Comparison of ENCODE assay signal across 25 cellular contexts in genomic region chr4:177480796-177481195, GRCh38. TPM values are rescaled to one million over a fixed set of nuclear protein-coding genes. Genes with fewer than 3 reads are reported as not detected.
DNase-seq lines count a peak whose midpoint lies in the region; ATAC-seq and TF ChIP-seq lines count a peak whose summit lies in the region.
"Had no signal": no experiment of that assay in that cellular context is flagged by ENCODE, and none has a peak within 500 bp of the region (broad histone marks: within the 10 kb centered on the region; RNA-seq: fewer than 3 reads in every experiment).

No MANE protein-coding gene starts in this region.

- H4K5ac ChIP-seq in IMR-90 (ENCODE audit: low read depth, low read length), result peak overlapping the region; percentile 31; the same call in 1 of the 2 replicates

- no peak overlapping the region; the same call in 1 of the 2 replicates for H3K56ac ChIP-seq in IMR-90 (ENCODE audit: extremely low read depth, insufficient read depth, low read length)

- no TSS peak for BruUV-seq in IMR-90 (replicated peaks; lab: Mats Ljungman, UMichigan)

- no peaks in the 10 kb centered on the region for H3K27me3 Mint-ChIP-seq in stimulated activated naive B cell treated with anti-CD40 and anti-IgM and Interleukin-4, amounts not matched to agents 10 μg/mL and 1 μg/mL and 100 μg/mL, for 72 hours
- H3K27me3 Mint-ChIP-seq: T-helper 17 cell had no signal

- H3K79me1 ChIP-seq in IMR-90 (ENCODE audit: low read depth in 1 of 2, low read length in 2 of 2), result peaks cover 0 to 3% of the 10 kb centered on the region in 2 experiments; a peak in 1 of 4 replicates

- peak; percentile 22 for DNase-seq in AG10803 (ENCODE audit: low read depth)
- DNase-seq in IMR-90, result peak; percentile 93
- DNase-seq in astrocyte of the hippocampus (ENCODE audit: low read depth, low spot score), result peak; percentile 53
- peak; percentile 15 for DNase-seq in glomerular visceral epithelial cell (ENCODE audit: extremely low spot score)
- no peak for DNase-seq in iPS-NIHi7 (ENCODE audit: extremely low spot score)
- no peak for DNase-seq in NCI-H1105 treated with DMSO at 0.1 percent for 48 hours (lab: John Stamatoyannopoulos, UW)
- no peak for DNase-seq in stimulated activated naive B cell treated with anti-CD40 and anti-IgM and Interleukin-4, amounts not matched to agents 10 μg/mL and 1 μg/mL and 100 μg/mL, for 72 hours
- DNase-seq in COLO829 (ENCODE audit: low spot score), result no peak
- DNase-seq: activated CD4-positive, alpha-beta T cell treated with anti-CD3 and anti-CD28 coated beads, Interleukin-2, amount 50 U/mL, for 48 hours; activated naive CD4-positive, alpha-beta T cell; anterior cingulate cortex; effector CD4-positive, alpha-beta T cell; H7; hippocampal formation; islet precursor cell; lower lobe of right lung; NCI-H187 treated with DMSO at 0.1 percent for 48 hours; nucleus accumbens; PC-9; retina; SJCRH30; spleen; T-helper 17 cell had no signal

- no peak overlapping the region for H3K23ac ChIP-seq in IMR-90 (ENCODE audit: low read depth, low read length)

- peak; percentile 43; the same call in 1 of the 2 replicates for ATAC-seq in IMR-90 (ENCODE audit: low read depth)
- no peak for ATAC-seq in stimulated activated naive B cell treated with anti-CD40 and anti-IgM and Interleukin-4, amounts not matched to agents 10 μg/mL and 1 μg/mL and 100 μg/mL, for 72 hours (replicated peaks)
- ATAC-seq: GM12878, lower lobe of right lung, T-helper 17 cell had no signal

- no peak overlapping the region for H2AK9ac ChIP-seq in IMR-90 (replicated peaks; ENCODE audit: low read depth, low read length, poor library complexity)

- peak overlapping the region; percentile 28 for H2AFZ ChIP-seq in IMR-90 (replicated peaks; ENCODE audit: low read length, poor library complexity)
- H2AFZ ChIP-seq: PC-9 had no signal

- H3K4me2 ChIP-seq in IMR-90 (ENCODE audit: low read depth, low read length), result no peak overlapping the region
- H3K4me2 ChIP-seq: KMS-11, PC-9 had no signal

- intact Hi-C loops in IMR-90 (cut with micrococcal nuclease), result loop anchor here (5.0 kb wide), 1 partner anchor 363 kb away; no protein-coding TSS in a partner anchor

- no peaks in the 10 kb centered on the region for H3K9me3 Mint-ChIP-seq in stimulated activated naive B cell treated with anti-CD40 and anti-IgM and Interleukin-4, amounts not matched to agents 10 μg/mL and 1 μg/mL and 100 μg/mL, for 72 hours

- no peaks in the 10 kb centered on the region for H3K36me3 ChIP-seq in IMR-90 (ENCODE audit: control insufficient read depth, insufficient read depth, low read length)
- H3K36me3 ChIP-seq: lower lobe of right lung, SJCRH30, spleen had no signal

- peak overlapping the region; percentile 31; the same call in 1 of the 2 replicates for H3K4ac ChIP-seq in IMR-90 (ENCODE audit: low read depth, low read length)

- 0 out of 2 replicates have a peak, but pooled peaks have one; percentile 7 for TF ChIP-seq RAD21 in IMR-90 (IDR thresholded peaks at IDR 0.05; ENCODE audit: low read length)

- no peak overlapping the region; the same call in 2 of the 3 replicates for H2BK15ac ChIP-seq in IMR-90 (ENCODE audit: low read depth, low read length)

- no peak overlapping the region for H3K9ac ChIP-seq in IMR-90 (ENCODE audit: low read depth, low read length)
- H3K9ac ChIP-seq: KMS-11 had no signal

- TF ChIP-seq CTCF in AG10803 (conservative IDR thresholded peaks at IDR 0.05; ENCODE audit: low read length), result no peak
- no peak for TF ChIP-seq CTCF in IMR-90 (conservative IDR thresholded peaks at IDR 0.05; ENCODE audit: low read depth, low read length)

- no peaks in the 10 kb centered on the region for H3K27me3 ChIP-seq in IMR-90 (ENCODE audit: control insufficient read depth, insufficient read depth, low read length)
- H3K27me3 ChIP-seq: SJCRH30, spleen had no signal

- no peak overlapping the region for H4K91ac ChIP-seq in IMR-90 (ENCODE audit: insufficient read depth, low read depth, low read length)

- H3K9me1 ChIP-seq in IMR-90 (ENCODE audit: insufficient read depth, low read length), result peaks cover 4% of the 10 kb centered on the region; the same call in 1 of the 2 replicates

- H3K36me3 Mint-ChIP-seq in stimulated activated naive B cell treated with anti-CD40 and anti-IgM and Interleukin-4, amounts not matched to agents 10 μg/mL and 1 μg/mL and 100 μg/mL, for 72 hours, result no peaks in the 10 kb centered on the region

- H4K8ac ChIP-seq in IMR-90 (ENCODE audit: low read depth in 2 of 2, low read length in 2 of 2), result peak overlapping the region in 1 of 2 experiments; percentile 74; a peak in 1 of 4 replicates

- no CpG with 5 or more reads among the region's 2 CpGs for WGBS in IMR-90 (ENCODE audit: extremely low coverage in 2 of 2, insufficient read length in 1 of 2), 2 experiments

- TF ChIP-seq POLR2A in IMR-90 (IDR thresholded peaks at IDR 0.05; ENCODE audit: low read depth, low read length), result no peak

- no peak overlapping the region for H3K4me3 Mint-ChIP-seq in stimulated activated naive B cell treated with anti-CD40 and anti-IgM and Interleukin-4, amounts not matched to agents 10 μg/mL and 1 μg/mL and 100 μg/mL, for 72 hours
- H3K4me3 Mint-ChIP-seq: T-helper 17 cell had no signal

- no peak overlapping the region for H3K14ac ChIP-seq in IMR-90 (replicated peaks; ENCODE audit: low read depth, low read length)

- H2AK5ac ChIP-seq in IMR-90 (ENCODE audit: low read depth, low read length), result no peak overlapping the region

- H3K9me3 ChIP-seq in IMR-90 (ENCODE audit: control insufficient read depth, insufficient read depth, low read length), result no peaks in the 10 kb centered on the region
- H3K9me3 ChIP-seq: lower lobe of right lung, SJCRH30, spleen had no signal

- H3K4me1 Mint-ChIP-seq in stimulated activated naive B cell treated with anti-CD40 and anti-IgM and Interleukin-4, amounts not matched to agents 10 μg/mL and 1 μg/mL and 100 μg/mL, for 72 hours, result no peaks in the 10 kb centered on the region

- in situ Hi-C loops in IMR-90 (cut with MboI; ENCODE audit: low sequenced_read_pairs), result no loop called here

- H3K18ac ChIP-seq in IMR-90 (ENCODE audit: low read depth, low read length), result peak overlapping the region; percentile 63; the same call in 1 of the 2 replicates

- peak overlapping the region; percentile 62; the same call in 1 of the 2 replicates for H2BK120ac ChIP-seq in IMR-90 (ENCODE audit: low read depth, low read length)

- CTCF ChIA-PET in IMR-90 (lab: Yijun Ruan, JAX), result interaction anchor here (0.5 to 1.1 kb wide), 2 partner anchors 123 to 371 kb away, joined by 3 read pairs; no protein-coding TSS in a partner anchor

- peaks cover 13% of the 10 kb centered on the region for H3K4me1 ChIP-seq in IMR-90 (ENCODE audit: control insufficient read depth, insufficient read depth, low read length)
- H3K4me1 ChIP-seq: lower lobe of right lung, spleen had no signal

- POLR2A ChIA-PET in IMR-90 (lab: Charles Lee; ENCODE audit: unreplicated experiment), result no interaction called here

- H2BK5ac ChIP-seq in IMR-90 (ENCODE audit: low read depth, low read length, poor library complexity, severe bottlenecking), result peak overlapping the region; percentile 68

- no peak overlapping the region for H3K27ac Mint-ChIP-seq in stimulated activated naive B cell treated with anti-CD40 and anti-IgM and Interleukin-4, amounts not matched to agents 10 μg/mL and 1 μg/mL and 100 μg/mL, for 72 hours
- H3K27ac Mint-ChIP-seq: T-helper 17 cell had no signal

- peak overlapping the region; percentile 42; the same call in 1 of the 2 replicates for H2BK20ac ChIP-seq in IMR-90 (ENCODE audit: low read depth, low read length)

- no peaks in the 10 kb centered on the region for H4K20me1 ChIP-seq in IMR-90 (ENCODE audit: insufficient read depth, low read length)

- peak overlapping the region; percentile 64 for H3K27ac ChIP-seq in IMR-90 (ENCODE audit: insufficient read depth, low read length)
- H3K27ac ChIP-seq: KMS-11, lower lobe of right lung, PC-9, SJCRH30, spleen had no signal

- dilution Hi-C loops in IMR-90 (cut with HindIII; ENCODE audit: low sequenced_read_pairs, unreplicated experiment), result no loop called here

- H3K4me3 ChIP-seq in AG10803 (ENCODE audit: low read length) (no peak overlapping the region), IMR-90 (ENCODE audit: insufficient read depth, low read depth, low read length) (no peak overlapping the region)
- H3K4me3 ChIP-seq: GM12878, lower lobe of right lung, PC-9, SJCRH30, spleen had no signal

TF ChIP-seq in IMR-90, 13 proteins besides CTCF, POLR2A, EP300 and RAD21:
- peak; percentile 55 for TF ChIP-seq MAFK (IDR thresholded peaks at IDR 0.05; ENCODE audit: low read depth, low read length)
- 0 out of 2 replicates have a peak, but pooled peaks have one; percentile 24 for TF ChIP-seq BHLHE40 (IDR thresholded peaks at IDR 0.05; ENCODE audit: low read depth, low read length)
- no peak for TF ChIP-seq MXI1 (IDR thresholded peaks at IDR 0.05; ENCODE audit: borderline replicate concordance, low read depth, low read length)
- TF ChIP-seq RCOR1 (IDR thresholded peaks at IDR 0.05; ENCODE audit: insufficient replicate concordance, low read length), result no peak
- TF ChIP-seq, protein P1, sequence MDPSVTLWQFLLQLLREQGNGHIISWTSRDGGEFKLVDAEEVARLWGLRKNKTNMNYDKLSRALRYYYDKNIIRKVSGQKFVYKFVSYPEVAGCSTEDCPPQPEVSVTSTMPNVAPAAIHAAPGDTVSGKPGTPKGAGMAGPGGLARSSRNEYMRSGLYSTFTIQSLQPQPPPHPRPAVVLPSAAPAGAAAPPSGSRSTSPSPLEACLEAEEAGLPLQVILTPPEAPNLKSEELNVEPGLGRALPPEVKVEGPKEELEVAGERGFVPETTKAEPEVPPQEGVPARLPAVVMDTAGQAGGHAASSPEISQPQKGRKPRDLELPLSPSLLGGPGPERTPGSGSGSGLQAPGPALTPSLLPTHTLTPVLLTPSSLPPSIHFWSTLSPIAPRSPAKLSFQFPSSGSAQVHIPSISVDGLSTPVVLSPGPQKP (IDR thresholded peaks at IDR 0.05; ENCODE audit: borderline replicate concordance, low read depth, low read length), result no peak
- no peak for TF ChIP-seq RFX5 (IDR thresholded peaks at IDR 0.05; ENCODE audit: low read depth, low read length)
- TF ChIP-seq FOS (IDR thresholded peaks at IDR 0.05; ENCODE audit: low read depth, low read length), result peak; percentile 14; the same call in 1 of the 2 replicates
- no peak for TF ChIP-seq SMC3 (IDR thresholded peaks at IDR 0.05; ENCODE audit: low read depth, low read length)
- TF ChIP-seq, protein P2, sequence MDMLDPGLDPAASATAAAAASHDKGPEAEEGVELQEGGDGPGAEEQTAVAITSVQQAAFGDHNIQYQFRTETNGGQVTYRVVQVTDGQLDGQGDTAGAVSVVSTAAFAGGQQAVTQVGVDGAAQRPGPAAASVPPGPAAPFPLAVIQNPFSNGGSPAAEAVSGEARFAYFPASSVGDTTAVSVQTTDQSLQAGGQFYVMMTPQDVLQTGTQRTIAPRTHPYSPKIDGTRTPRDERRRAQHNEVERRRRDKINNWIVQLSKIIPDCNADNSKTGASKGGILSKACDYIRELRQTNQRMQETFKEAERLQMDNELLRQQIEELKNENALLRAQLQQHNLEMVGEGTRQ (IDR thresholded peaks at IDR 0.05; ENCODE audit: low read depth, low read length), result no peak

RNA-seq across cellular contexts. Expression of gene AGA, which starts 38.6 kb away (rescaled TPM):
- total RNA-seq in IMR-90 (2012; rRNA removed), result 35.8 and 38.5 TPM in 2 replicates
- polyA plus RNA-seq in IMR-90 (2012; rRNA removed), result 24.7 and 26.3 TPM in 2 replicates
- polyA plus RNA-seq in IMR-90 (2012; cell fraction: cytosol; rRNA removed), result 21.4 and 27.6 TPM in 2 replicates
- 9.2 and 18.4 TPM in 2 replicates for polyA plus RNA-seq in IMR-90 (2012; cell fraction: nucleus; rRNA removed; ENCODE audit: low replicate concordance)

Comparison
In these comparisons a context has a peak if more than half of its experiments do, and no peak if none do; other contexts are left out.
1. DNase-seq: peak in AG10803 (single experiment), IMR-90 (single experiment), astrocyte of the hippocampus (single experiment) and glomerular visceral epithelial cell (single experiment); none in iPS-NIHi7 (single experiment), NCI-H1105 treated with DMSO at 0.1 percent for 48 hours (single experiment), stimulated activated naive B cell treated with anti-CD40 and anti-IgM and Interleukin-4, amounts not matched to agents 10 μg/mL and 1 μg/mL and 100 μg/mL, for 72 hours (single experiment) and COLO829 (single experiment).